In genomic region chr7:142626420-142627035, GRCh38 we compare ENCODE assay signal across 8 cellular contexts.
DNase-seq lines count a peak whose midpoint lies in the region; ATAC-seq and TF ChIP-seq lines count a peak whose summit lies in the region.

No MANE protein-coding gene starts in this region.

- H3K9me3 Mint-ChIP-seq in activated naive CD4-positive, alpha-beta T cell treated with anti-CD3 and anti-CD28 coated beads, Interleukin-2, amount 50 U/mL, for 24 hours = no peaks in the 10 kb centered on the region

- peaks cover 3% of the 10 kb centered on the region for H3K4me1 Mint-ChIP-seq in activated naive CD4-positive, alpha-beta T cell treated with anti-CD3 and anti-CD28 coated beads, Interleukin-2, amount 50 U/mL, for 24 hours

- no peaks in the 10 kb centered on the region for H3K36me3 ChIP-seq in BLaER1

- peak; percentile 60 for DNase-seq in iPS DF 4.7 (ENCODE audit: extremely low read depth, low spot score)
- DNase-seq in stimulated activated CD4-positive, alpha-beta T cell treated with anti-CD3 and anti-CD28 coated beads, Interleukin-2, amount 100 ng/mL, for 48 hours = peak; percentile 70 to 77
- no peak for DNase-seq in DMS79 (lab: John Stamatoyannopoulos, UW)

- no peaks in the 10 kb centered on the region for H4K20me1 ChIP-seq in BLaER1

- peaks cover 21% of the 10 kb centered on the region for H3K4me1 ChIP-seq in BLaER1

- no peaks in the 10 kb centered on the region for H3K9me3 ChIP-seq in BLaER1

- H3K27me3 Mint-ChIP-seq in activated naive CD4-positive, alpha-beta T cell treated with anti-CD3 and anti-CD28 coated beads, Interleukin-2, amount 50 U/mL, for 24 hours = no peaks in the 10 kb centered on the region

- no peaks in the 10 kb centered on the region for H3K36me3 Mint-ChIP-seq in activated naive CD4-positive, alpha-beta T cell treated with anti-CD3 and anti-CD28 coated beads, Interleukin-2, amount 50 U/mL, for 24 hours

- peak overlapping the region; percentile 77 for H3K4me3 Mint-ChIP-seq in activated naive CD4-positive, alpha-beta T cell treated with anti-CD3 and anti-CD28 coated beads, Interleukin-2, amount 50 U/mL, for 24 hours

- peak overlapping the region; percentile 87 for H3K4me2 ChIP-seq in BLaER1

- H3K27ac Mint-ChIP-seq in activated naive CD4-positive, alpha-beta T cell treated with anti-CD3 and anti-CD28 coated beads, Interleukin-2, amount 50 U/mL, for 24 hours = peak overlapping the region; percentile 41

- H3K27me3 ChIP-seq in BLaER1 = no peaks in the 10 kb centered on the region

- H3K27ac ChIP-seq in BLaER1 = peak overlapping the region; percentile 75

- peak overlapping the region; percentile 50 for H3K4me3 ChIP-seq in BLaER1

- H3K9ac ChIP-seq in BLaER1 = peak overlapping the region; percentile 62; the same call in 1 of the 2 replicates

- ATAC-seq in GM18873 (IDR thresholded peaks at IDR 0.05; ENCODE audit: low FRiP score, unreplicated experiment) = peak; percentile 81
- peak; percentile 61 for ATAC-seq in HG03196 (IDR thresholded peaks at IDR 0.05; ENCODE audit: unreplicated experiment)
- peak; percentile 81 for ATAC-seq in SK-N-SH treated with all-trans-retinoic acid at 6 μM for 48 hours

TF ChIP-seq in SK-N-SH treated with all-trans-retinoic acid at 6 μM for 48 hours, 23 proteins besides CTCF, POLR2A, EP300 and RAD21:
- TF ChIP-seq ZC3H10 (CRISPR knock-in tag; IDR thresholded peaks at IDR 0.05) (no peak), GLIS3 (CRISPR knock-in tag; IDR thresholded peaks at IDR 0.05) (no peak), CSDC2 (CRISPR knock-in tag; IDR thresholded peaks at IDR 0.05) (no peak), CSRNP3 (CRISPR knock-in tag; IDR thresholded peaks at IDR 0.05) (no peak), ESRRG (CRISPR knock-in tag; IDR thresholded peaks at IDR 0.05) (no peak), SNAI2 (CRISPR knock-in tag; IDR thresholded peaks at IDR 0.05) (no peak), ZFP3 (CRISPR knock-in tag; IDR thresholded peaks at IDR 0.05) (no peak), TCF4 (CRISPR knock-in tag; IDR thresholded peaks at IDR 0.05; ENCODE audit: borderline replicate concordance) (no peak), CREB5 (CRISPR knock-in tag; IDR thresholded peaks at IDR 0.05; ENCODE audit: low read depth) (no peak), ZNF8 (CRISPR knock-in tag; IDR thresholded peaks at IDR 0.05) (no peak), RARB (CRISPR knock-in tag; IDR thresholded peaks at IDR 0.05) (no peak), POU6F1 (CRISPR knock-in tag; IDR thresholded peaks at IDR 0.05; ENCODE audit: borderline replicate concordance, low read depth) (no peak), TSHZ2 (CRISPR knock-in tag; IDR thresholded peaks at IDR 0.05) (no peak), ARNTL (CRISPR knock-in tag; IDR thresholded peaks at IDR 0.05; ENCODE audit: borderline replicate concordance, low read depth) (no peak), ISL1 (CRISPR knock-in tag; IDR thresholded peaks at IDR 0.05) (no peak), OSR1 (CRISPR knock-in tag; IDR thresholded peaks at IDR 0.05) (no peak), PPARA (CRISPR knock-in tag; IDR thresholded peaks at IDR 0.05; ENCODE audit: borderline replicate concordance) (no peak), PATZ1 (CRISPR knock-in tag; IDR thresholded peaks at IDR 0.05; ENCODE audit: borderline replicate concordance) (no peak), BACH2 (CRISPR knock-in tag; IDR thresholded peaks at IDR 0.05; ENCODE audit: borderline replicate concordance) (no peak)
TF ChIP-seq in SK-N-SH treated with all-trans-retinoic acid at 6 μM for 48 hours: peak in this region for 0.
